ENCODE assay signal across 20 cellular contexts in genomic region chr1:182159443-182159842, GRCh38.
"Had no signal": no experiment of that assay in that cellular context is flagged by ENCODE, and none has a peak within 500 bp of the region (broad histone marks: within the 10 kb centered on the region; RNA-seq: fewer than 3 reads in every experiment).

No MANE protein-coding gene starts in this region.

- ATAC-seq: effector memory CD8-positive, alpha-beta T cell; esophagus mucosa; gastroesophageal sphincter; heart left ventricle; left cardiac atrium; left lung; left ventricle myocardium superior; lower lobe of right lung; mucosa of descending colon had no signal

- FAIRE-seq: keratinocyte had no signal

- DNase-seq: colonic mucosa; cortex of kidney; effector CD8-positive, alpha-beta T cell; effector memory CD8-positive, alpha-beta T cell; endodermal cell; esophagus squamous epithelium; foreskin fibroblast; heart left ventricle; hypothalamus; immature natural killer cell; left cardiac atrium; left lung; left ventricle myocardium superior; lower lobe of right lung; mesenchymal stem cell; mucosa of descending colon; naive B cell had no signal
